ENCODE assay signal across 27 cellular contexts in genomic region chr6:38502423-38502822, GRCh38.
"Had no signal": no experiment of that assay in that cellular context is flagged by ENCODE, and none has a peak within 500 bp of the region (broad histone marks: within the 10 kb centered on the region; RNA-seq: fewer than 3 reads in every experiment).

No MANE protein-coding gene starts in this region.

- FAIRE-seq: frontal cortex had no signal

- H3K27ac ChIP-seq: ascending aorta, breast epithelium, cardiac muscle cell, colonic mucosa had no signal

- DNase-seq: activated CD4-positive, alpha-beta memory T cell treated with anti-CD3 and anti-CD28 coated beads, Interleukin-2, amount 10 ng/mL, durations not matched to agents 7 days and 5 days; activated CD4-positive, alpha-beta T cell treated with anti-CD3 and anti-CD28 coated beads for 1 hour; activated CD4-positive, alpha-beta T cell treated with anti-CD3 and anti-CD28 coated beads for 4 hours; activated CD4-positive, alpha-beta T cell treated with anti-CD3 and anti-CD28 coated beads, Interleukin-2, amount 10 ng/mL, durations not matched to agents 7 days and 5 days; activated CD4-positive, alpha-beta T cell treated with anti-CD3 and anti-CD28 coated beads, Interleukin-2, amount 50 U/mL, for 4 hours; activated CD8-positive, alpha-beta memory T cell treated with anti-CD3 and anti-CD28 coated beads, Interleukin-2, amount 50 U/mL, for 48 hours; activated gamma-delta T cell; activated naive CD4-positive, alpha-beta T cell; activated naive CD4-positive, alpha-beta T cell treated with anti-CD3 and anti-CD28 coated beads, Interleukin-2, amount 10 ng/mL, durations not matched to agents 7 days and 5 days; activated naive CD8-positive, alpha-beta T cell treated with anti-CD3 and anti-CD28 coated beads, Interleukin-2, amount 10 ng/mL, durations not matched to agents 7 days and 5 days; activated T-cell treated with anti-CD3 and anti-CD28 coated beads for 4 hours; activated T-cell treated with anti-CD3 and anti-CD28 coated beads, Interleukin-2, amount 50 U/mL, for 24 hours; activated T-cell treated with anti-CD3 and anti-CD28 coated beads, Interleukin-2, amount 50 U/mL, for 72 hours; central memory CD4-positive, alpha-beta T cell; cerebellar nuclear complex; colonic mucosa; effector memory CD4-positive, alpha-beta T cell; foreskin fibroblast; head of caudate nucleus; T-helper 17 cell; T1000 had no signal

- H3K4me1 ChIP-seq: ascending aorta, breast epithelium, colonic mucosa had no signal

- H3K4me3 ChIP-seq: ascending aorta, breast epithelium, cardiac muscle cell, colonic mucosa had no signal

- H3K36me3 ChIP-seq: ascending aorta, breast epithelium, cardiac muscle cell, colonic mucosa had no signal

- ATAC-seq: activated naive CD4-positive, alpha-beta T cell treated with anti-CD3 and anti-CD28 coated beads, Interleukin-2, amount 50 U/mL, for 72 hours; activated T-cell treated with anti-CD3 and anti-CD28 coated beads, Interleukin-2, amount 50 U/mL, for 72 hours; esophagus mucosa; T-helper 17 cell had no signal

- H3K27me3 ChIP-seq: ascending aorta, breast epithelium, cardiac muscle cell, colonic mucosa had no signal

- H3K9me3 ChIP-seq: ascending aorta, breast epithelium, colonic mucosa had no signal
